Comparison of ENCODE assay signal across 27 cellular contexts in the genomic region with DNA sequence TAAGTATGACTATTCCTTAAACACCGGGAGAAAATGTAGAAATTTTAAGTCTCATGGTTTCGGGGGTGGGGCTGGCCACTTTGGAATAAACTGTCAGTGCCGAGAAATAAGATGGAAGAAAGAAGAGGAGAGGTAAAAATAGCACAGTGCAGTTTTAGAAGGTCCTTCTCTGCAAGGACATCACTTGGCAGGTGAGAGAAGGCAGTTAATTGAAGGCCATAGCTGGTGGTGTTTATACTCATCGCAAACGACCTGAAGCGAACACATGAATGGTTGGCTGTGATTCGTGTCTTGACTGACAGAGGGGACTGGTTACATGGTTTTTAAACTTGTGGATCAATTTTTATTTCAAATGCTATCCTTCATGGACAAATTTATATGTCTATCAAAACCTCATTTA. TPM values are rescaled to one million over a fixed set of nuclear protein-coding genes. Genes with fewer than 3 reads are reported as not detected.
DNase-seq lines count a peak whose midpoint lies in the region; ATAC-seq, FAIRE-seq and TF ChIP-seq lines count a peak whose summit lies in the region.
"Had no signal": no experiment of that assay in that cellular context is flagged by ENCODE, and none has a peak within 500 bp of the region (broad histone marks: within the 10 kb centered on the region; RNA-seq: fewer than 3 reads in every experiment).

No MANE protein-coding gene starts in this region.

- H3K9ac ChIP-seq in mammary epithelial cell (ENCODE audit: insufficient read depth, low read length), result no peak overlapping the region
- no peak overlapping the region for H3K9ac ChIP-seq in GM12878 (ENCODE audit: control insufficient read depth, insufficient read depth, low read length)
- H3K9ac ChIP-seq: SK-N-SH had no signal

- H3K27me3 ChIP-seq in mammary epithelial cell (ENCODE audit: insufficient read depth, low read length), result no peaks in the 10 kb centered on the region
- H3K27me3 ChIP-seq in GM12878 (replicated peaks in 1 of 2; ENCODE audit: control insufficient read depth in 2 of 2, insufficient read depth in 2 of 2, low read length in 1 of 2), result no peaks in the 10 kb centered on the region
- H3K27me3 ChIP-seq: BE2C, MG63 had no signal

- H3K27ac Mint-ChIP-seq in MCF 10A (ENCODE audit: low read depth, unreplicated experiment), result no peak overlapping the region
- H3K27ac Mint-ChIP-seq in type B pancreatic cell, result peak overlapping the region; percentile 17

- TF ChIP-seq EP300 in GM12878 (IDR thresholded peaks at IDR 0.05; ENCODE audit: borderline replicate concordance in 1 of 2, control insufficient read depth in 1 of 2, low read depth in 2 of 2, low read length in 2 of 2), result no peak

- H3K4me2 ChIP-seq in mammary epithelial cell (ENCODE audit: insufficient read depth, low read depth, low read length) (no peak overlapping the region), GM12878 (ENCODE audit: control insufficient read depth, insufficient read depth) (no peak overlapping the region)
- H3K4me2 ChIP-seq: SK-N-SH had no signal

- TF ChIP-seq CTCF in MCF 10A (IDR thresholded peaks at IDR 0.05; ENCODE audit: unreplicated experiment) (no peak), mammary epithelial cell (conservative IDR thresholded peaks at IDR 0.05 in 1 of 2, IDR thresholded peaks at IDR 0.05 in 1 of 2; ENCODE audit: extremely low read depth in 1 of 2, insufficient read depth in 1 of 2, low read depth in 1 of 2, low read length in 2 of 2) (no peak), GM12878 (IDR thresholded peaks at IDR 0.05 in 2 of 3, conservative IDR thresholded peaks at IDR 0.05 in 1 of 3; ENCODE audit: control insufficient read depth in 2 of 3, extremely low read depth in 1 of 3, insufficient read depth in 1 of 3, low read depth in 3 of 3, low read length in 3 of 3) (no peak), type B pancreatic cell (conservative IDR thresholded peaks at IDR 0.05) (no peak)

- H4K20me1 ChIP-seq in mammary epithelial cell (ENCODE audit: insufficient read depth, low read length) (no peaks in the 10 kb centered on the region), GM12878 (ENCODE audit: control insufficient read depth, insufficient read depth) (no peaks in the 10 kb centered on the region)

- H3K27ac ChIP-seq in mammary epithelial cell (ENCODE audit: insufficient read depth, low read depth, low read length) (no peak overlapping the region), GM12878 (ENCODE audit: control insufficient read depth, insufficient read depth) (no peak overlapping the region)

- H3K4me3 ChIP-seq in mammary epithelial cell (replicated peaks in 1 of 3; ENCODE audit: insufficient read depth in 1 of 3, low read depth in 2 of 3, low read length in 3 of 3) (no peak overlapping the region), GM12878 (no peak overlapping the region)
- H3K4me3 ChIP-seq: MG63 had no signal

- ATAC-seq in GM12878 (no peak), left ventricle myocardium superior (peak; percentile 90), GM18505 (IDR thresholded peaks at IDR 0.05; ENCODE audit: unreplicated experiment) (no peak)

- H2AFZ ChIP-seq in mammary epithelial cell (ENCODE audit: low read depth, low read length) (no peak overlapping the region), GM12878 (ENCODE audit: control insufficient read depth, low read depth, low read length) (no peak overlapping the region)

- H3K9me3 ChIP-seq in mammary epithelial cell (replicated peaks; ENCODE audit: insufficient read depth, low read length) (no peaks in the 10 kb centered on the region), GM12878 (replicated peaks; ENCODE audit: control insufficient read depth, insufficient read depth, low read length) (no peaks in the 10 kb centered on the region)
- H3K9me3 ChIP-seq: BE2C, MG63, SK-N-SH had no signal

- peaks cover 28% of the 10 kb centered on the region for H3K36me3 ChIP-seq in mammary epithelial cell (ENCODE audit: insufficient read depth, low read length)
- peaks cover 8 to 17% of the 10 kb centered on the region in 2 experiments for H3K36me3 ChIP-seq in GM12878 (ENCODE audit: control insufficient read depth in 2 of 2, insufficient read depth in 2 of 2, low read length in 1 of 2)

- H3K4me1 ChIP-seq in mammary epithelial cell (ENCODE audit: insufficient read depth, low read length), result no peaks in the 10 kb centered on the region
- H3K4me1 ChIP-seq in GM12878 (ENCODE audit: control insufficient read depth, insufficient read depth, low read length), result no peaks in the 10 kb centered on the region
- H3K4me1 ChIP-seq: BE2C had no signal

- H3K9me3 Mint-ChIP-seq in MCF 10A (ENCODE audit: unreplicated experiment) (no peaks in the 10 kb centered on the region), type B pancreatic cell (no peaks in the 10 kb centered on the region)

- BruUV-seq in MCF 10A (replicated peaks; lab: Mats Ljungman, UMichigan) (TSS peak; percentile 10), mammary epithelial cell (replicated peaks; lab: Mats Ljungman, UMichigan) (no TSS peak), GM12878 (replicated peaks; lab: Mats Ljungman, UMichigan) (TSS peak; percentile 41)

- no peak for TF ChIP-seq RAD21 in GM12878 (IDR thresholded peaks at IDR 0.05; ENCODE audit: insufficient read depth, low read depth, low read length)

- H3K4me1 Mint-ChIP-seq in MCF 10A (ENCODE audit: insufficient read depth, unreplicated experiment) (no peaks in the 10 kb centered on the region), type B pancreatic cell (ENCODE audit: unreplicated experiment) (no peaks in the 10 kb centered on the region)
- H3K4me1 Mint-ChIP-seq: CD14-positive monocyte had no signal

- intact Hi-C loops in MCF 10A (cut with micrococcal nuclease) (no loop called here), mammary epithelial cell (cut with micrococcal nuclease) (no loop called here), GM12878 (cut with micrococcal nuclease; ENCODE audit: unreplicated experiment) (no loop called here), left ventricle myocardium superior (cut with micrococcal nuclease) (no loop called here)

- no peak for DNase-seq in MCF 10A (ENCODE audit: unreplicated experiment)
- DNase-seq in mammary epithelial cell, result no peak
- DNase-seq in GM12878 (ENCODE audit: low read depth, low spot score), result no peak
- no peak for DNase-seq in left ventricle myocardium superior
- DNase-seq in type B pancreatic cell (ENCODE audit: extremely low spot score, unreplicated experiment), result no peak
- DNase-seq in activated naive CD4-positive, alpha-beta T cell (lab: John Stamatoyannopoulos, UW), result no peak
- no peak for DNase-seq in kidney glomerular epithelial cell (lab: John Stamatoyannopoulos, UW)
- DNase-seq: 8988T; ACHN; BE2C; Calu3; DMS153; DND-41; KBM-7; MG63; NCI-H1105 treated with DMSO at 0.1 percent for 48 hours; NCI-H146; NCI-H1930; NCI-H446; NCI-H524 treated with DMSO at 0.1 percent for 48 hours; NCI-H82; NK-92 treated with Interleukin-12 subunit alpha and Interleukin-12 subunit beta, amount 100 ng/mL, for 24 hours; SK-N-SH had no signal

- SMC1A ChIA-PET in GM12878 (lab: Charles Lee; ENCODE audit: uncharacterized antibody, unreplicated experiment), result no interaction called here

- H3K4me3 Mint-ChIP-seq in MCF 10A (ENCODE audit: unreplicated experiment) (no peak overlapping the region), type B pancreatic cell (no peak overlapping the region)
- H3K4me3 Mint-ChIP-seq: CD14-positive monocyte had no signal

- H3K27me3 Mint-ChIP-seq in MCF 10A (ENCODE audit: insufficient read depth, unreplicated experiment) (no peaks in the 10 kb centered on the region), type B pancreatic cell (no peaks in the 10 kb centered on the region)

- H3K36me3 Mint-ChIP-seq in MCF 10A (ENCODE audit: insufficient read depth, unreplicated experiment) (peaks cover 90% of the 10 kb centered on the region), type B pancreatic cell (peaks cover 25% of the 10 kb centered on the region)

- no peak for FAIRE-seq in GM12878 (lab: Jason Lieb, UNC)
- FAIRE-seq: GM18507, HTR-8/SVneo had no signal

- dilution Hi-C loops in mammary epithelial cell (cut with HindIII; ENCODE audit: low sequenced_read_pairs), result no loop called here

- RAD21 ChIA-PET in GM12878 (lab: Charles Lee; ENCODE audit: unreplicated experiment), result no interaction called here

- CTCF ChIA-PET in MCF 10A (lab: Yijun Ruan, JAX) (no interaction called here), mammary epithelial cell (lab: Charles Lee; ENCODE audit: low non-redundant PET) (no interaction called here), GM12878 (lab: Yijun Ruan, JAX) (interaction anchor here (1.6 kb wide), 1 partner anchor 203 kb away, joined by 4 read pairs; no protein-coding TSS in a partner anchor)

- H3K79me2 ChIP-seq in mammary epithelial cell (ENCODE audit: insufficient read depth, low read length), result no peaks in the 10 kb centered on the region
- H3K79me2 ChIP-seq in GM12878 (ENCODE audit: control insufficient read depth, insufficient read depth, low read length), result no peaks in the 10 kb centered on the region

- in situ Hi-C loops in mammary epithelial cell (cut with MboI; ENCODE audit: low sequenced_read_pairs in 2 of 2) (no loop called here), GM12878 (cut with MboI) (no loop called here)

- POLR2A ChIA-PET in MCF 10A (lab: Yijun Ruan, JAX) (no interaction called here), GM12878 (lab: Charles Lee) (no interaction called here)

- TF ChIP-seq POLR2A in GM12878 (IDR thresholded peaks at IDR 0.05; ENCODE audit: low read depth, low read length), result no peak
- no peak for TF ChIP-seq POLR2A in GM18505 (IDR thresholded peaks at IDR 0.05; ENCODE audit: borderline replicate concordance, extremely low read depth, insufficient read depth, insufficient read length)

- 97% methylated on average over 7 of the region's 7 CpGs for WGBS in mammary epithelial cell (ENCODE audit: low coverage, missing lambda C conversion rate)
- 96% methylated on average over 7 of the region's 7 CpGs for WGBS in GM12878 (ENCODE audit: insufficient coverage, insufficient replicate concordance, low lambda C conversion rate, missing lambda C conversion rate)

RNA-seq across cellular contexts. Expression of gene SENP5, which starts 54.9 kb away (rescaled TPM):
- total RNA-seq in MCF 10A (2022) (30.2 and 37.0 TPM in 2 replicates), mammary epithelial cell (10 to 100 TPM; 30.5 to 39.7 TPM), GM12878 (2014; rRNA removed) (22.3 and 27.9 TPM in 2 replicates), GM12878 (2014; rRNA removed; fragmentation: Illumina TruSeq; extraction: Trizol) (28.4 and 29.1 TPM in 2 replicates), GM12878 (2021) (22.5 and 24.8 TPM in 2 replicates), left ventricle myocardium superior (19.6 TPM), type B pancreatic cell (ENCODE audit: low replicate concordance) (33.7 and 39.5 TPM in 2 replicates)
- polyA plus RNA-seq in mammary epithelial cell (9.5 TPM), GM12878 (2011; rRNA removed) (23.4 and 24.9 TPM in 2 replicates), GM12878 (2014; fragmentation: Illumina TruSeq; extraction: Trizol) (16.8 and 25.0 TPM in 2 replicates), GM12878 (2014; fragmentation: Nextera tagmentation; extraction: Ambion mirVana) (1 to 10 TPM; 6.4 to 9.6 TPM), GM12878 (2014; rRNA removed) (14.3 TPM in 2 replicates), GM12878 (2016; fragmentation: Nextera tagmentation; extraction: Ambion mirVana) (10 to 100 TPM; 11.8 to 13.9 TPM)
- polyA minus RNA-seq in mammary epithelial cell, result 36.0 TPM
- 166 and 171 TPM in 2 replicates for total RNA-seq in GM12878 (2013; cell fraction: nucleolus; rRNA removed)
- 11.5 TPM for polyA plus RNA-seq in GM12878 (2011; ENCODE audit: low read depth)
- polyA plus RNA-seq in GM12878 (2011; cell fraction: cytosol; rRNA removed), result 8.1 and 8.6 TPM in 2 replicates
- polyA plus RNA-seq in GM12878 (2011; cell fraction: nucleus; rRNA removed), result 23.5 and 25.0 TPM in 2 replicates
- polyA plus RNA-seq in GM12878 (2012), result 11.7 and 13.9 TPM in 2 replicates
- polyA minus RNA-seq in GM12878 (2011; rRNA and poly(A)+ RNA removed), result 69.8 and 107 TPM in 2 replicates
- polyA minus RNA-seq in GM12878 (2011; cell fraction: cytosol; rRNA and poly(A)+ RNA removed), result 11.1 and 35.9 TPM in 2 replicates
- polyA minus RNA-seq in GM12878 (2011; cell fraction: nucleus; rRNA and poly(A)+ RNA removed), result 22.2 and 30.4 TPM in 2 replicates
